In genomic region chr12:48110691-48111315, GRCh38 we compare ENCODE assay signal across 22 cellular contexts. TPM values are rescaled to one million over a fixed set of nuclear protein-coding genes. Genes with fewer than 3 reads are reported as not detected.
DNase-seq lines count a peak whose midpoint lies in the region; ATAC-seq and TF ChIP-seq lines count a peak whose summit lies in the region.
"Had no signal": no experiment of that assay in that cellular context is flagged by ENCODE, and none has a peak within 500 bp of the region (broad histone marks: within the 10 kb centered on the region; RNA-seq: fewer than 3 reads in every experiment).

No MANE protein-coding gene starts in this region.

- no peaks in the 10 kb centered on the region for H3K36me3 ChIP-seq in mesendoderm (ENCODE audit: control insufficient read depth, insufficient read depth, low read length)
- H3K36me3 ChIP-seq in CD4-positive, alpha-beta memory T cell (ENCODE audit: insufficient read depth, low read length) = no peaks in the 10 kb centered on the region
- H3K36me3 ChIP-seq in tibial nerve = no peaks in the 10 kb centered on the region

- no peak overlapping the region for H3K4ac ChIP-seq in mesendoderm (ENCODE audit: low read depth, low read length)

- no peaks in the 10 kb centered on the region for H3K79me1 ChIP-seq in mesendoderm (ENCODE audit: low read length)

- no peak overlapping the region for H3K56ac ChIP-seq in mesendoderm (ENCODE audit: low read length)

- H3K9me3 Mint-ChIP-seq in activated naive CD8-positive, alpha-beta T cell treated with anti-CD3 and anti-CD28 coated beads, Interleukin-2, amount 50 U/mL, for 24 hours = no peaks in the 10 kb centered on the region
- H3K9me3 Mint-ChIP-seq in CD4-positive, alpha-beta memory T cell = no peaks in the 10 kb centered on the region
- H3K9me3 Mint-ChIP-seq: HFFc6 had no signal

- no peaks in the 10 kb centered on the region for H3K79me2 ChIP-seq in mesendoderm (ENCODE audit: control insufficient read depth, insufficient read depth, low read length)

- no peak overlapping the region for H2BK120ac ChIP-seq in mesendoderm (ENCODE audit: low read depth, low read length)

- POLR2A ChIA-PET in CD4-positive, alpha-beta memory T cell (lab: Charles Lee; ENCODE audit: partially characterized antibody) = interaction anchor here (1.1 kb wide), 1 partner anchor 42 kb away, joined by 3 read pairs; no protein-coding TSS in a partner anchor

- H3K36me3 Mint-ChIP-seq in activated naive CD8-positive, alpha-beta T cell treated with anti-CD3 and anti-CD28 coated beads, Interleukin-2, amount 50 U/mL, for 24 hours (ENCODE audit: low read depth) = no peaks in the 10 kb centered on the region
- H3K36me3 Mint-ChIP-seq in CD4-positive, alpha-beta memory T cell = peaks cover 0 to 6% of the 10 kb centered on the region in 2 donors

- H3K4me3 ChIP-seq in mesendoderm (ENCODE audit: low read length) (no peak overlapping the region), tibial nerve (no peak overlapping the region)
- H3K4me3 ChIP-seq in CD4-positive, alpha-beta memory T cell (ENCODE audit: low read length in 2 of 2) = no peak overlapping the region
- H3K4me3 ChIP-seq: A549, GM12878, GM23338 had no signal

- no peak for TF ChIP-seq CTCF in tibial nerve (IDR thresholded peaks at IDR 0.05)

- no peak overlapping the region for H2AK5ac ChIP-seq in mesendoderm (ENCODE audit: low read length)

- no peak overlapping the region for H3K9ac ChIP-seq in mesendoderm (ENCODE audit: low read length)
- H3K9ac ChIP-seq: SK-N-SH had no signal

- no peak overlapping the region for H4K5ac ChIP-seq in mesendoderm (ENCODE audit: low read length)

- WGBS in mesendoderm (ENCODE audit: extremely low coverage, insufficient coverage, low lambda C conversion rate) = no CpG with 5 or more reads among the region's 1 CpG
- WGBS in tibial nerve, 2 donors = 67 to 81% methylated on average over 1 of the region's 1 CpG

- H3K4me1 ChIP-seq in mesendoderm (ENCODE audit: control insufficient read depth, low read depth, low read length) (peaks cover 3% of the 10 kb centered on the region), tibial nerve (peaks cover 0 to 11% (median 7%) of the 10 kb centered on the region in 4 donors)
- H3K4me1 ChIP-seq in CD4-positive, alpha-beta memory T cell (ENCODE audit: insufficient read depth, low read length) = peaks cover 19% of the 10 kb centered on the region

- no peak overlapping the region for H3K4me2 ChIP-seq in mesendoderm (ENCODE audit: low read length)
- H3K4me2 ChIP-seq: A549, GM23338, SK-N-SH had no signal

- H3K27me3 ChIP-seq in mesendoderm (ENCODE audit: insufficient read depth, low read length, poor library complexity) (no peaks in the 10 kb centered on the region), tibial nerve (no peaks in the 10 kb centered on the region)
- no peaks in the 10 kb centered on the region for H3K27me3 ChIP-seq in CD4-positive, alpha-beta memory T cell (ENCODE audit: insufficient read depth, low read length)

- H3K27ac ChIP-seq in mesendoderm (ENCODE audit: low read depth, low read length) = no peak overlapping the region
- no peak overlapping the region for H3K27ac ChIP-seq in CD4-positive, alpha-beta memory T cell (ENCODE audit: low read depth, low read length)
- no peak overlapping the region for H3K27ac ChIP-seq in tibial nerve
- H3K27ac ChIP-seq: A549 had no signal

- TF ChIP-seq POLR2A in tibial nerve (IDR thresholded peaks at IDR 0.05) = no peak

- CTCF ChIA-PET in CD4-positive, alpha-beta memory T cell (lab: Charles Lee; ENCODE audit: partially characterized antibody) = interaction anchor here (0.9 to 1.2 kb wide), 2 partner anchors 28 to 87 kb away, joined by 3 to 5 read pairs; no protein-coding TSS in a partner anchor

- H2BK15ac ChIP-seq in mesendoderm (replicated peaks; ENCODE audit: low read depth) = no peak overlapping the region

- H3K9me3 ChIP-seq in CD4-positive, alpha-beta memory T cell (ENCODE audit: control insufficient read depth in 1 of 2, low read length in 2 of 2) = no peaks in the 10 kb centered on the region
- no peaks in the 10 kb centered on the region for H3K9me3 ChIP-seq in tibial nerve
- H3K9me3 ChIP-seq: A549, SK-N-SH had no signal

- H3K4me1 Mint-ChIP-seq in activated naive CD8-positive, alpha-beta T cell treated with anti-CD3 and anti-CD28 coated beads, Interleukin-2, amount 50 U/mL, for 24 hours = peaks cover 27% of the 10 kb centered on the region
- H3K4me1 Mint-ChIP-seq in CD4-positive, alpha-beta memory T cell = peaks cover 24 to 30% (median 26%) of the 10 kb centered on the region in 4 donors

- no peaks in the 10 kb centered on the region for H3K27me3 Mint-ChIP-seq in activated naive CD8-positive, alpha-beta T cell treated with anti-CD3 and anti-CD28 coated beads, Interleukin-2, amount 50 U/mL, for 24 hours
- peaks cover 4% of the 10 kb centered on the region in 2 donors for H3K27me3 Mint-ChIP-seq in CD4-positive, alpha-beta memory T cell

- intact Hi-C loops in CD4-positive, alpha-beta memory T cell (cut with micrococcal nuclease) = no loop called here

- H3K27ac Mint-ChIP-seq in activated naive CD8-positive, alpha-beta T cell treated with anti-CD3 and anti-CD28 coated beads, Interleukin-2, amount 50 U/mL, for 24 hours = no peak overlapping the region
- H3K27ac Mint-ChIP-seq in CD4-positive, alpha-beta memory T cell = no peak overlapping the region
- H3K27ac Mint-ChIP-seq: GM23338, HFFc6 had no signal

- no peak for ATAC-seq in activated naive CD8-positive, alpha-beta T cell treated with anti-CD3 and anti-CD28 coated beads, Interleukin-2, amount 50 U/mL, for 24 hours
- ATAC-seq: A549, GM12878, GM23338 had no signal

- no peak for TF ChIP-seq EP300 in tibial nerve (IDR thresholded peaks at IDR 0.05)

- DNase-seq in EL = peak; percentile 8
- peak; percentile 19 for DNase-seq in LoVo (ENCODE audit: low spot score)
- peak; percentile 13 for DNase-seq in ecto neural progenitor cell (ENCODE audit: low spot score)
- peak; percentile 21 for DNase-seq in mesendoderm
- no peak for DNase-seq in activated naive CD8-positive, alpha-beta T cell treated with anti-CD3 and anti-CD28 coated beads, Interleukin-2, amount 50 U/mL, for 24 hours
- DNase-seq in CD4-positive, alpha-beta memory T cell = no peak
- no peak for DNase-seq in tibial nerve (ENCODE audit: low spot score in 2 of 2)
- DNase-seq in epidermal melanocyte (ENCODE audit: insufficient read length, low spot score) = no peak
- DNase-seq: C1 segment of cervical spinal cord, COR-L47, GDM1, HFFc6, NCI-H1436, NCI-H2029, NCI-H2171, NCI-H446 treated with DMSO at 0.1 percent for 48 hours, NCI-H748 treated with DMSO at 0.1 percent for 48 hours, Right ventricle myocardium superior, SK-N-SH had no signal

- H4K8ac ChIP-seq in mesendoderm (ENCODE audit: low read depth, low read length) = no peak overlapping the region

- H3K18ac ChIP-seq in mesendoderm (ENCODE audit: low read length) = no peak overlapping the region

- H3K23ac ChIP-seq in mesendoderm (ENCODE audit: low read length) = no peak overlapping the region

- H3K4me3 Mint-ChIP-seq in activated naive CD8-positive, alpha-beta T cell treated with anti-CD3 and anti-CD28 coated beads, Interleukin-2, amount 50 U/mL, for 24 hours = no peak overlapping the region
- H3K4me3 Mint-ChIP-seq in CD4-positive, alpha-beta memory T cell = no peak overlapping the region
- H3K4me3 Mint-ChIP-seq: GM23338, HFFc6 had no signal

- H2BK5ac ChIP-seq in mesendoderm (ENCODE audit: low read length) = no peak overlapping the region

RNA-seq across cellular contexts. Expression of gene SENP1, which starts 4.9 kb away (rescaled TPM):
- polyA plus RNA-seq in mesendoderm (2013, experiment 1 of 2) = 18.3 TPM
- 18.3 TPM for polyA plus RNA-seq in mesendoderm (2013, experiment 2 of 2)
- 10 to 100 TPM; 28.7 to 35.1 TPM for total RNA-seq in CD4-positive, alpha-beta memory T cell
- 1 to 10 TPM; 6.1 to 10.0 TPM for polyA plus RNA-seq in CD4-positive, alpha-beta memory T cell
- total RNA-seq in tibial nerve = 10 to 100 TPM; 14.7 to 40.0 (median 21.1) TPM

RNA-seq across cellular contexts. Expression of gene PFKM, which starts 8.4 kb away (rescaled TPM):
- 21.3 TPM for polyA plus RNA-seq in mesendoderm (2013, experiment 1 of 2)
- polyA plus RNA-seq in mesendoderm (2013, experiment 2 of 2) = 22.1 TPM
- 10 to 100 TPM; 13.6 to 14.6 TPM for total RNA-seq in CD4-positive, alpha-beta memory T cell
- 1 to 10 TPM; 7.8 to 8.3 TPM for polyA plus RNA-seq in CD4-positive, alpha-beta memory T cell
- total RNA-seq in tibial nerve = 10 to 100 TPM; 37.5 to 51.1 (median 47.4) TPM

RNA-seq across cellular contexts. Expression of gene ASB8, which starts 46.5 kb away (rescaled TPM):
- 4.5 TPM for polyA plus RNA-seq in mesendoderm (2013, experiment 1 of 2)
- 4.5 TPM for polyA plus RNA-seq in mesendoderm (2013, experiment 2 of 2)
- total RNA-seq in CD4-positive, alpha-beta memory T cell = 10 to 100 TPM; 61.0 to 64.6 TPM
- polyA plus RNA-seq in CD4-positive, alpha-beta memory T cell = 10 to 100 TPM; 63.1 to 64.1 TPM
- total RNA-seq in tibial nerve = 10 to 100 TPM; 25.1 to 40.2 (median 28.2) TPM

Comparison
In these comparisons a context has a peak if more than half of its experiments do, and no peak if none do; other contexts are left out.
1. DNase-seq: peak in EL (single experiment), LoVo (single experiment), ecto neural progenitor cell (single experiment) and mesendoderm (single experiment); none in activated naive CD8-positive, alpha-beta T cell treated with anti-CD3 and anti-CD28 coated beads, Interleukin-2, amount 50 U/mL, for 24 hours (single experiment), CD4-positive, alpha-beta memory T cell (0 of 5), tibial nerve (0 of 2) and epidermal melanocyte (single experiment).